8 cellular contexts compared by ENCODE assay signal in genomic region chr10:91340613-91341362, GRCh38.
A peak's percentile ranks its signal among the peaks of the same experiment; 100 is the strongest.
DNase-seq lines count a peak whose midpoint lies in the region; ATAC-seq and TF ChIP-seq lines count a peak whose summit lies in the region.

No MANE protein-coding gene starts in this region.

- H3K27ac Mint-ChIP-seq in endodermal cell = no peak overlapping the region

- no peak overlapping the region for H3K4me3 Mint-ChIP-seq in endodermal cell

- H3K27ac ChIP-seq in endodermal cell (ENCODE audit: low read depth, low read length) = no peak overlapping the region

- H3K9me3 Mint-ChIP-seq in endodermal cell = no peaks in the 10 kb centered on the region

- H3K36me3 ChIP-seq in endodermal cell (ENCODE audit: control insufficient read depth, insufficient read depth, low read length) = no peaks in the 10 kb centered on the region

- peaks cover 3% of the 10 kb centered on the region for H3K4me1 Mint-ChIP-seq in endodermal cell

- no peak for TF ChIP-seq CTCF in epithelial cell of esophagus (IDR thresholded peaks at IDR 0.05; ENCODE audit: insufficient read depth, low read depth, low read length, missing control alignments)
- no peak for TF ChIP-seq CTCF in endodermal cell (conservative IDR thresholded peaks at IDR 0.05)

- WGBS in endodermal cell (ENCODE audit: insufficient coverage in 1 of 2, insufficient read length in 1 of 2), 2 experiments = 92 to 94% methylated on average over 6 to 8 of the region's 8 CpGs

- no peaks in the 10 kb centered on the region for H3K9me3 ChIP-seq in endodermal cell (ENCODE audit: control insufficient read depth, low read length)

- H3K9ac ChIP-seq in endodermal cell (ENCODE audit: extremely low read depth, low read length, poor library complexity, severe bottlenecking) = no peak overlapping the region

- H3K36me3 Mint-ChIP-seq in endodermal cell (ENCODE audit: low read depth) = no peaks in the 10 kb centered on the region

- H3K27me3 Mint-ChIP-seq in endodermal cell (ENCODE audit: insufficient read depth) = peaks cover 2% of the 10 kb centered on the region

- intact Hi-C loops in posterior cingulate gyrus (cut with DNase I) = no loop called here

- H3K4me3 ChIP-seq in epithelial cell of esophagus (ENCODE audit: low read length) (no peak overlapping the region), endodermal cell (ENCODE audit: low read length) (no peak overlapping the region)

- ATAC-seq in GM19023 (IDR thresholded peaks at IDR 0.05; ENCODE audit: unreplicated experiment) = no peak
- no peak for ATAC-seq in HG03460 (IDR thresholded peaks at IDR 0.05; ENCODE audit: unreplicated experiment)

- H3K4me1 ChIP-seq in endodermal cell (ENCODE audit: control insufficient read depth, insufficient read depth, low read length) = no peaks in the 10 kb centered on the region

- DNase-seq in GM03348 (ENCODE audit: low spot score) (peak; percentile 89), NCI-H748 (lab: John Stamatoyannopoulos, UW; ENCODE audit: unreplicated experiment) (peak; percentile 66), epithelial cell of esophagus (ENCODE audit: low read depth) (peak; percentile 98), posterior cingulate gyrus (peak in 9 of 10 donors; percentile 11 to 94 (median 44)), endodermal cell (no peak)
- no peak for DNase-seq in stimulated activated naive CD4-positive, alpha-beta T cell treated with Interleukin-2 at 50 U/mL for 16 hours (lab: John Stamatoyannopoulos, UW)

- H3K27me3 ChIP-seq in endodermal cell (ENCODE audit: control insufficient read depth, insufficient read depth, low read length, poor library complexity, severe bottlenecking) = no peaks in the 10 kb centered on the region

Comparison
In these comparisons a context has a peak if more than half of its experiments do, and no peak if none do; other contexts are left out.
1. DNase-seq: peak in GM03348 (single experiment), NCI-H748 (single experiment), epithelial cell of esophagus (single experiment) and posterior cingulate gyrus (9 of 10); none in stimulated activated naive CD4-positive, alpha-beta T cell treated with Interleukin-2 at 50 U/mL for 16 hours (single experiment) and endodermal cell (single experiment).